ENCODE assay signal across 8 cellular contexts in the genomic region with DNA sequence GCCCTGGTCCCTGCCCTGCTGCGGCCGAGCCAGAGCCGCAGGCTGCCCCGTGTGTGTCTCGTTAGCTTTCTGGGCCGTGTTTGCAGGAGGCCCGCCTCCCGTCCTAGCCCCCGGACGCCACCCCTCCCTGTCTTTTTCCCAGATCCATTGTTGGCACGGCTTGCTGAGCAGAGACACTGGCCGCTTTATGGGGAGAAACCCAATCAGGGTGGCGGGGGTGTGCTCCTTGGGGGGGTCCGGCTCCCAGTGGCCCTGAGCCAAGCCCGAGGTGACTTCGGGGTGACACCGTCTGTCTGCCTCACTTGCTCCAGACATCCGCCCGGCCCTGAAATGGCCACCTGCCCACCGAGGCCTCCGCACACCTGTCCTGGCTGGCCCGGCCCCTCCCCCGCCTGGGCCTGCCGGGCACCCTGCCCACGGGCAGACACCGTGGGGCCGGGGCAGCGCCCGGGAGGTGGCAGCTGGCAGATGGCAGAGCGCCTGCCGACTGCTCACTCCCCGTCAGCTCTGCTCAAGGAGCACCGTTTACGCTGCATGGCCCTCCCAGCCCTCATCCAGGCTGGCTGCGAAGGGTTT. TPM values are rescaled to one million over a fixed set of nuclear protein-coding genes. Genes with fewer than 3 reads are reported as not detected.
A peak's percentile ranks its signal among the peaks of the same experiment; 100 is the strongest.
DNase-seq lines count a peak whose midpoint lies in the region; ATAC-seq, FAIRE-seq and TF ChIP-seq lines count a peak whose summit lies in the region.

No MANE protein-coding gene starts in this region.

- intact Hi-C loops in stomach (cut with DNase I; ENCODE audit: low total_unique reads): no loop called here

- peaks cover 2% of the 10 kb centered on the region for H3K9me1 ChIP-seq in keratinocyte (ENCODE audit: control insufficient read depth, extremely low read depth, insufficient read depth, low read length)

- H3K27ac ChIP-seq in keratinocyte (ENCODE audit: control insufficient read depth, insufficient read depth, low read length) (peak overlapping the region; percentile 59), stomach (peak overlapping the region; percentile 71 to 91 (median 90))

- H3K4me3 ChIP-seq in keratinocyte (ENCODE audit: control insufficient read depth in 2 of 3, extremely low read depth in 1 of 3, insufficient read depth in 2 of 3, low read depth in 1 of 3, low read length in 3 of 3) (no peak overlapping the region), stomach (peak overlapping the region in 1 of 4 donors; percentile 25)

- no peak for TF ChIP-seq EP300 in stomach (IDR thresholded peaks at IDR 0.05)

- dilution Hi-C loops in keratinocyte (cut with MboI; ENCODE audit: extremely low pct_ligation_motif_present, low sequenced_read_pairs): no loop called here

- H3K9me3 ChIP-seq in keratinocyte (ENCODE audit: control insufficient read depth, low read depth, low read length) (no peaks in the 10 kb centered on the region), stomach (no peaks in the 10 kb centered on the region)

- no peak for TF ChIP-seq POLR2A in stomach (IDR thresholded peaks at IDR 0.05)

- H3K27me3 ChIP-seq in keratinocyte (ENCODE audit: control insufficient read depth, extremely low read depth, insufficient read depth, low read length): no peaks in the 10 kb centered on the region
- no peaks in the 10 kb centered on the region for H3K27me3 ChIP-seq in stomach

- FAIRE-seq in keratinocyte (lab: Jason Lieb, UNC): no peak

- WGBS in stomach, 5 donors: 16 to 44% (median 22%) methylated on average over 14 to 35 of the region's 35 CpGs

- H3K9ac ChIP-seq in keratinocyte (ENCODE audit: control insufficient read depth, extremely low read depth, insufficient read depth, low read length): peak overlapping the region; percentile 57

- ATAC-seq in GM18519 (IDR thresholded peaks at IDR 0.05; ENCODE audit: low FRiP score, unreplicated experiment): no peak
- ATAC-seq in GM21717 (IDR thresholded peaks at IDR 0.05; ENCODE audit: unreplicated experiment): no peak

- no peak overlapping the region for H2AFZ ChIP-seq in keratinocyte (ENCODE audit: control insufficient read depth, low read length)

- TF ChIP-seq CTCF in keratinocyte (optimal IDR thresholded peaks at IDR 0.05 in 1 of 3, IDR thresholded peaks at IDR 0.05 in 1 of 3, conservative IDR thresholded peaks at IDR 0.05 in 1 of 3; ENCODE audit: extremely low read depth in 1 of 3, insufficient read depth in 2 of 3, low read length in 3 of 3) (no peak), stomach (IDR thresholded peaks at IDR 0.05) (no peak)

- H3K4me1 ChIP-seq in keratinocyte (ENCODE audit: control insufficient read depth, extremely low read depth, insufficient read depth, low read length) (peaks cover 63% of the 10 kb centered on the region), stomach (peaks cover 91 to 100% (median 97%) of the 10 kb centered on the region in 4 donors)

- H3K79me2 ChIP-seq in keratinocyte (ENCODE audit: control insufficient read depth, insufficient read depth, low read length): peaks cover 9% of the 10 kb centered on the region

- H4K20me1 ChIP-seq in keratinocyte (ENCODE audit: control insufficient read depth, extremely low read depth, insufficient read depth, low read length): peaks cover 62% of the 10 kb centered on the region

- H3K36me3 ChIP-seq in keratinocyte (ENCODE audit: control insufficient read depth in 2 of 2, extremely low read depth in 1 of 2, insufficient read depth in 2 of 2, low read length in 2 of 2) (peaks cover 8 to 51% of the 10 kb centered on the region in 2 experiments), stomach (peaks cover 55 to 87% (median 77%) of the 10 kb centered on the region in 4 donors)

- peak overlapping the region; percentile 10 for H3K4me2 ChIP-seq in keratinocyte (ENCODE audit: control insufficient read depth, extremely low read depth, insufficient read depth, low read depth, low read length)

- peak; percentile 48 for DNase-seq in LHCN-M2 (ENCODE audit: low read depth)
- peak; percentile 30 to 90 (median 76) for DNase-seq in amygdala (lab: John Stamatoyannopoulos, UW)
- no peak for DNase-seq in keratinocyte (ENCODE audit: low read depth, low spot score)
- peak; percentile 85 for DNase-seq in stomach
- no peak for DNase-seq in germinal center (ENCODE audit: low spot score)
- no peak for DNase-seq in activated T-cell treated with anti-CD3 and anti-CD28 coated beads for 4 hours

RNA-seq across cellular contexts. Expression of gene PPARA, which starts 43.1 kb away (rescaled TPM):
- 6.3 and 9.1 TPM in 2 replicates for total RNA-seq in LHCN-M2 (2014; rRNA removed)
- polyA plus RNA-seq in LHCN-M2 (2012): 6.6 TPM
- 3.8 to 5.7 TPM (median 4.9 TPM) in 3 replicates for polyA plus RNA-seq in keratinocyte
- 3.0 TPM for polyA plus RNA-seq in keratinocyte (2011; ENCODE audit: low read depth)
- 4.3 and 5.2 TPM in 2 replicates for polyA plus RNA-seq in keratinocyte (2011; cell fraction: cytosol; rRNA removed)
- polyA plus RNA-seq in keratinocyte (2011; cell fraction: nucleus; rRNA removed): 5.7 TPM in 2 replicates
- 5.0 and 6.3 TPM in 2 replicates for polyA plus RNA-seq in keratinocyte (2012; ENCODE audit: low replicate concordance)
- 7.1 to 18.8 TPM (median 10.4 TPM) in 3 replicates for polyA minus RNA-seq in keratinocyte
- 10.7 TPM for polyA minus RNA-seq in keratinocyte (2011; cell fraction: cytosol; rRNA and poly(A)+ RNA removed)
- polyA minus RNA-seq in keratinocyte (2011; cell fraction: nucleus; rRNA and poly(A)+ RNA removed): 8.8 and 9.4 TPM in 2 replicates
- 10 to 100 TPM in 4 of 5 donors, 1 to 10 TPM in 1; 8.2 to 28.8 (median 19.4) TPM for total RNA-seq in stomach
- 1 to 10 TPM; 3.4 to 8.6 (median 5.3) TPM for polyA plus RNA-seq in stomach

Comparison
In these comparisons a context has a peak if more than half of its experiments do, and no peak if none do; other contexts are left out.
1. DNase-seq: peak in LHCN-M2 (single experiment), amygdala (56 of 56) and stomach (single experiment); none in keratinocyte (single experiment), germinal center (single experiment) and activated T-cell treated with anti-CD3 and anti-CD28 coated beads for 4 hours (single experiment).